13 cellular contexts compared by ENCODE assay signal in the genomic region with DNA sequence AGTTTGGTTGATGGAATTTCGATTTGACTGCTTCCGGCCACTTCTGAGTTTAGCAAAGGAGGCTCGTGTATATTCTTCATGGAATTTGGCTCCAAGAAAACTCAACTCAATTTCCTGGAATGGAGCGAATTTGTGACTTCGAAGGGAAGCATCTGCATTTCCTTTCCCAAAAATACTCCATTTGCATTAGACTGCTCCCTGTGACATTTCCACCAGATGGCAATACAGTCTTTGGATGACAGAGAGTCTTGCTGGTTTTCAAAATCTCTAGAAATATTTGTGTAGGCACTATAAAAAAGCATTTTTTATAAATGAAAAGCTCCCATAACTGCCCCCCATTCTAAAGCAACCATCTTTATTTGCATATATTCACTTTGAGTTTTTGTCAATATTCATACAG. TPM values are rescaled to one million over a fixed set of nuclear protein-coding genes. Genes with fewer than 3 reads are reported as not detected.
A peak's percentile ranks its signal among the peaks of the same experiment; 100 is the strongest.
DNase-seq lines count a peak whose midpoint lies in the region; ATAC-seq, FAIRE-seq and TF ChIP-seq lines count a peak whose summit lies in the region.
"Had no signal": no experiment of that assay in that cellular context is flagged by ENCODE, and none has a peak within 500 bp of the region (broad histone marks: within the 10 kb centered on the region; RNA-seq: fewer than 3 reads in every experiment).

No MANE protein-coding gene starts in this region.

- POLR2A ChIA-PET in OCI-LY7 (lab: Charles Lee), result no interaction called here

- H3K36me3 ChIP-seq in OCI-LY7 (ENCODE audit: insufficient read depth, low read length) (no peaks in the 10 kb centered on the region), osteoblast (ENCODE audit: insufficient read depth, low read length) (no peaks in the 10 kb centered on the region), tibial artery (no peaks in the 10 kb centered on the region)

- H3K79me2 ChIP-seq in OCI-LY7 (ENCODE audit: insufficient read depth, low read depth, low read length), result no peaks in the 10 kb centered on the region
- no peaks in the 10 kb centered on the region for H3K79me2 ChIP-seq in osteoblast (ENCODE audit: insufficient read depth, low read length)

- CTCF ChIA-PET in OCI-LY7 (lab: Charles Lee; ENCODE audit: unreplicated experiment), result no interaction called here

- H3K4me3 ChIP-seq in OCI-LY7 (ENCODE audit: low read depth, low read length, poor library complexity, severe bottlenecking), result no peak overlapping the region
- no peak overlapping the region for H3K4me3 ChIP-seq in epithelial cell of esophagus (ENCODE audit: low read length)
- no peak overlapping the region for H3K4me3 ChIP-seq in osteoblast (ENCODE audit: insufficient read depth, low read length)
- no peak overlapping the region for H3K4me3 ChIP-seq in tibial artery

- H3K4me1 ChIP-seq in OCI-LY7 (ENCODE audit: insufficient read depth, low read length, poor library complexity, severe bottlenecking), result no peaks in the 10 kb centered on the region
- H3K4me1 ChIP-seq in osteoblast (ENCODE audit: insufficient read depth, low read length), result no peaks in the 10 kb centered on the region
- H3K4me1 ChIP-seq in tibial artery, result no peaks in the 10 kb centered on the region

- peak; percentile 28 for FAIRE-seq in G401.6 (lab: Jason Lieb, UNC)

- no peaks in the 10 kb centered on the region for H3K36me3 Mint-ChIP-seq in activated naive CD4-positive, alpha-beta T cell treated with anti-CD3 and anti-CD28 coated beads, Interleukin-2, amount 50 U/mL, for 72 hours

- no peak overlapping the region for H3K27ac Mint-ChIP-seq in activated naive CD4-positive, alpha-beta T cell treated with anti-CD3 and anti-CD28 coated beads, Interleukin-2, amount 50 U/mL, for 72 hours
- H3K27ac Mint-ChIP-seq: T-helper 2 cell treated with Interferon-gamma antibody and Interleukin-4, amounts not matched to agents 5 μg/mL and 100 μg/mL, for 36 hours had no signal

- H4K20me1 ChIP-seq in OCI-LY7 (ENCODE audit: insufficient read depth, low read length) (no peaks in the 10 kb centered on the region), osteoblast (ENCODE audit: insufficient read depth, low read length) (no peaks in the 10 kb centered on the region)

- intact Hi-C loops in OCI-LY7 (cut with micrococcal nuclease; ENCODE audit: unreplicated experiment), result no loop called here
- intact Hi-C loops in tibial artery (cut with DNase I; ENCODE audit: low total_unique reads), result no loop called here

- H3K9me3 ChIP-seq in OCI-LY7 (ENCODE audit: low read length) (no peaks in the 10 kb centered on the region), osteoblast (ENCODE audit: low read depth, low read length) (no peaks in the 10 kb centered on the region), tibial artery (no peaks in the 10 kb centered on the region)

- peak; percentile 29; the same call in 1 of the 2 replicates for TF ChIP-seq CTCF in OCI-LY7 (conservative IDR thresholded peaks at IDR 0.05; ENCODE audit: low read length)
- peak; percentile 24 for TF ChIP-seq CTCF in epithelial cell of esophagus (IDR thresholded peaks at IDR 0.05; ENCODE audit: insufficient read depth, low read depth, low read length, missing control alignments)
- TF ChIP-seq CTCF in osteoblast (IDR thresholded peaks at IDR 0.05; ENCODE audit: extremely low read depth, low read depth, low read length), result peak; percentile 45
- TF ChIP-seq CTCF in tibial artery (IDR thresholded peaks at IDR 0.05), result no peak

- H3K4me2 ChIP-seq in OCI-LY7 (ENCODE audit: low read length) (no peak overlapping the region), osteoblast (ENCODE audit: insufficient read depth, low read length) (no peak overlapping the region)

- H3K27me3 ChIP-seq in osteoblast (ENCODE audit: insufficient read depth, low read length), result no peaks in the 10 kb centered on the region
- H3K27me3 ChIP-seq in tibial artery, result no peaks in the 10 kb centered on the region

- H3K9me2 ChIP-seq in OCI-LY7 (ENCODE audit: insufficient read depth, low read length), result no peaks in the 10 kb centered on the region

- H2AFZ ChIP-seq in OCI-LY7 (ENCODE audit: low read length) (no peak overlapping the region), osteoblast (ENCODE audit: low read length) (no peak overlapping the region)

- H3K27ac ChIP-seq in OCI-LY7 (ENCODE audit: low read depth, low read length, poor library complexity, severe bottlenecking) (no peak overlapping the region), osteoblast (ENCODE audit: low read depth, low read length) (no peak overlapping the region), tibial artery (no peak overlapping the region)

- no TSS peak for BruUV-seq in OCI-LY7 (replicated peaks; lab: Mats Ljungman, UMichigan)

- no peak for ATAC-seq in activated naive CD4-positive, alpha-beta T cell treated with anti-CD3 and anti-CD28 coated beads, Interleukin-2, amount 50 U/mL, for 72 hours

- no peak for DNase-seq in OCI-LY7 (ENCODE audit: low spot score)
- no peak for DNase-seq in epithelial cell of esophagus (ENCODE audit: low read depth)
- DNase-seq in osteoblast (ENCODE audit: insufficient read length, low spot score, missing footprints), result no peak
- DNase-seq in tibial artery, result no peak
- no peak for DNase-seq in activated naive CD4-positive, alpha-beta T cell treated with anti-CD3 and anti-CD28 coated beads, Interleukin-2, amount 50 U/mL, for 72 hours (ENCODE audit: low spot score in 2 of 2)
- DNase-seq in occipital lobe (lab: John Stamatoyannopoulos, UW), result no peak
- DNase-seq: activated CD8-positive, alpha-beta memory T cell treated with anti-CD3 and anti-CD28 coated beads, Interleukin-2, amount 50 U/mL, for 4 hours; glutamatergic neuron; midbrain; stimulated activated CD4-positive, alpha-beta T cell treated with anti-CD3 and anti-CD28 coated beads, Interleukin-15, amount 100 ng/mL, for 24 hours; stimulated activated naive CD4-positive, alpha-beta T cell had no signal

- H3K9me3 Mint-ChIP-seq in activated naive CD4-positive, alpha-beta T cell treated with anti-CD3 and anti-CD28 coated beads, Interleukin-2, amount 50 U/mL, for 72 hours, result no peaks in the 10 kb centered on the region
- H3K9me3 Mint-ChIP-seq: T-helper 2 cell treated with Interferon-gamma antibody and Interleukin-4, amounts not matched to agents 5 μg/mL and 100 μg/mL, for 36 hours had no signal

RNA-seq across cellular contexts. Expression of gene C1QTNF9, which starts 4.1 kb away (rescaled TPM):
- total RNA-seq in OCI-LY7 (2014; rRNA removed; shearing (Covaris generic)), result not detected in 2 replicates
- total RNA-seq in OCI-LY7 (2022) (not detected in 2 replicates), osteoblast (under 0.01 TPM in 1 of 2 replicates, not detected in the other), occipital lobe (not detected)
- total RNA-seq in activated naive CD4-positive, alpha-beta T cell treated with anti-CD3 and anti-CD28 coated beads, Interleukin-2, amount 50 U/mL, for 72 hours, result not detected

Comparison
In these comparisons a context has a peak if more than half of its experiments do, and no peak if none do; other contexts are left out.
1. CTCF ChIP-seq: peak in OCI-LY7 (single experiment), epithelial cell of esophagus (single experiment) and osteoblast (single experiment); none in tibial artery (0 of 2).